In the genomic region with DNA sequence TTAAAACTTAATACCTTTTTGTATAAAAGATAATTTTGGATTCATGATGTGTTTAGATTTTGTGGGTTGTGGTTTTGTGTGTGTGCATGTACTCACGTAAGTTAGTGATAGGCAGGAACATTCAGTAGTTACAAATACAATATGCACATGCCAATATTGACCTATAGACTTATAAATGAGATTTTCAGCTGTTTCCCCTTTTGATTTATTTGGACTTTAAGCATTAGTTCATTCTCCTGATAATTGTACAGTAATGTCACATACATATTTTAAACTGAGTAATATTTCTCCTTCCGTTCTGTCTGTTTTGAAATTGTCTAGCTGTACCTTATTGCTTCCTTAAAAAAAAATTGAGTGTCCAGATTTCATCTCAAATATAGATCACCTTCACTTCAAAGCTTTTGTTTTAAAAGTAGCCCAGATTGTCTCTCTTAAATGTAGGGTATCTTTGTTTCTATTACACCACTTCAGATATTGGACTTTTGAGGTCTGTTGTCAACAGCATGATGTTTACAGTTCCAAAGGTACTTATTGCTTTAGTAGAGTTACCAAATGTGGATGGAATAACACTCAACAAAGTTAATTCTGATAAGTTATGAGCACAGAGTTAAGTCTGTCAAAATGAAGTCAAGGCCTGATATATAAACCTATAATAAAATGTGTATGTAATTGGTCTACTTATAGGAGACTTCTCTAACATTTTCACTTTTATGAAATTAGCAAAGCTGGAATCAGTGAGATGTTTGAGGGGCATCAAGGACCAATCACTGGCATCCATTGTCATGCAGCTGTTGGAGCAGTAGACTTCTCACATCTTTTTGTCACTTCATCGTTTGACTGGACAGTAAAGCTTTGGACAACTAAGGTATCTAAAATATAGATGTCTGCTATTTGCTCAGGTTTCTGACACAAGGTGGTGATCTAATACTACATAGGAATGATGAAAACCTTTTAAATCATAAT, we compare ENCODE assay signal across 1 cellular context.
TF ChIP-seq lines count a peak whose summit lies in the region.

No MANE protein-coding gene starts in this region.

TF ChIP-seq in SK-N-SH, 30 proteins besides CTCF, POLR2A, EP300 and RAD21 (continued from another document):
- TF ChIP-seq MXI1 (IDR thresholded peaks at IDR 0.05; ENCODE audit: low read depth, low read length) (no peak), GABPA (IDR thresholded peaks at IDR 0.05; ENCODE audit: low read depth) (no peak), TAF1 (IDR thresholded peaks at IDR 0.05; ENCODE audit: borderline replicate concordance, low read depth, low read length) (no peak), ZBTB33 (IDR thresholded peaks at IDR 0.05; ENCODE audit: borderline replicate concordance, low read depth) (no peak)
TF ChIP-seq in SK-N-SH: peak in this region for 0.
